9 cellular contexts compared by ENCODE assay signal in genomic region chr16:76946879-76947278, GRCh38.
DNase-seq lines count a peak whose midpoint lies in the region; ATAC-seq, FAIRE-seq and TF ChIP-seq lines count a peak whose summit lies in the region.
"Had no signal": no experiment of that assay in that cellular context is flagged by ENCODE, and none has a peak within 500 bp of the region (broad histone marks: within the 10 kb centered on the region; RNA-seq: fewer than 3 reads in every experiment).

No MANE protein-coding gene starts in this region.

- no peak for TF ChIP-seq CTCF in right atrium auricular region (IDR thresholded peaks at IDR 0.05)
- no peak for TF ChIP-seq CTCF in foreskin keratinocyte (conservative IDR thresholded peaks at IDR 0.05)
- TF ChIP-seq CTCF in osteocyte (IDR thresholded peaks at IDR 0.05) = no peak

- peak; percentile 85 for FAIRE-seq in RCC 7860 (lab: Jason Lieb, UNC)

- intact Hi-C loops in Right ventricle myocardium superior (cut with DNase I) = no loop called here

- no peak overlapping the region for H3K4me3 Mint-ChIP-seq in osteocyte (ENCODE audit: unreplicated experiment)

- peak; percentile 75 for ATAC-seq in Right ventricle myocardium superior (ENCODE audit: poor library complexity)
- peak; percentile 37 for ATAC-seq in foreskin keratinocyte
- ATAC-seq in GM18907 (IDR thresholded peaks at IDR 0.05; ENCODE audit: unreplicated experiment) = no peak
- ATAC-seq in HG02852 (IDR thresholded peaks at IDR 0.05; ENCODE audit: unreplicated experiment) = no peak

- H3K27me3 Mint-ChIP-seq in osteocyte (ENCODE audit: unreplicated experiment) = no peaks in the 10 kb centered on the region

- H3K4me1 ChIP-seq in right atrium auricular region (peaks cover 0 to 16% of the 10 kb centered on the region in 2 donors), foreskin keratinocyte (no peaks in the 10 kb centered on the region)

- no peaks in the 10 kb centered on the region for H3K9me3 ChIP-seq in right atrium auricular region

- H3K36me3 ChIP-seq in right atrium auricular region (no peaks in the 10 kb centered on the region), H7 (replicated peaks; ENCODE audit: control insufficient read depth, insufficient read depth, low read length) (no peaks in the 10 kb centered on the region)

- peaks cover 43% of the 10 kb centered on the region for H3K9me3 Mint-ChIP-seq in osteocyte (ENCODE audit: unreplicated experiment)

- no peak overlapping the region for H3K27ac ChIP-seq in right atrium auricular region
- H3K27ac ChIP-seq in foreskin keratinocyte = no peak overlapping the region

- H3K4me1 Mint-ChIP-seq in osteocyte (ENCODE audit: unreplicated experiment) = no peaks in the 10 kb centered on the region

- no peak for DNase-seq in Right ventricle myocardium superior
- DNase-seq in right atrium auricular region (ENCODE audit: low spot score) = no peak
- DNase-seq in RCC 7860 (ENCODE audit: low spot score) = peak; percentile 80
- DNase-seq in foreskin keratinocyte = peak; percentile 9 to 45
- DNase-seq in H7 = no peak
- DNase-seq in osteocyte (ENCODE audit: extremely low spot score, unreplicated experiment) = no peak
- DNase-seq: activated T-cell treated with anti-CD3 and anti-CD28 coated beads, Interleukin-2, amount 50 U/mL, for 48 hours had no signal

- no peak overlapping the region for H3K27ac Mint-ChIP-seq in osteocyte (ENCODE audit: unreplicated experiment)

- H3K4me3 ChIP-seq in right atrium auricular region (no peak overlapping the region), H7 (ENCODE audit: insufficient read depth, low read depth, low read length) (no peak overlapping the region)

- no peaks in the 10 kb centered on the region for H3K36me3 Mint-ChIP-seq in osteocyte (ENCODE audit: unreplicated experiment)

- H3K27me3 ChIP-seq in right atrium auricular region = no peaks in the 10 kb centered on the region
- no peaks in the 10 kb centered on the region for H3K27me3 ChIP-seq in foreskin keratinocyte
- no peaks in the 10 kb centered on the region for H3K27me3 ChIP-seq in H7 (ENCODE audit: control insufficient read depth, insufficient read depth, low read length)

Comparison
In these comparisons a context has a peak if more than half of its experiments do, and no peak if none do; other contexts are left out.
1. ATAC-seq: peak in Right ventricle myocardium superior (single experiment) and foreskin keratinocyte (single experiment); none in GM18907 (single experiment) and HG02852 (single experiment).
2. DNase-seq: peak in RCC 7860 (single experiment) and foreskin keratinocyte (2 of 2); none in Right ventricle myocardium superior (single experiment), right atrium auricular region (single experiment), H7 (single experiment) and osteocyte (single experiment).